Comparison of ENCODE assay signal across 2 cellular contexts in the genomic region with DNA sequence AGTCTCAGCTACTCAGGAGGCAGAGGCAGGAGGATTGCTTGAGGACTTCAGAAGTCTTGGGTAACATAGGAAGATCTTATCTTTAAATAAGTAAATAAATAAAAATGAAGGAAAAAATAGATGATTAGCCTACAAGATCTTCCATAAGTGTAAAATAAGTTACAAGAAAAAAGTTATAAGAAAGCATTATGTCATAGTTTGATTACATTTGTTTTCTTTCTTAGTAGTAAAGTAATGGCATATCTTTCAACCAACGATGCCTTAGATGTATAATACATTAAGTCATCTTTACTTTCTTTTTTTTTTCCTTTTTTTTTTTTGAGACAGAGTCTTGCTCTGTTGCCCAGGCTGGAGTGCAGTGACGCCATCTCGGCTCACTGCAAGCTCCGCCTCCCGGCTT.
TF ChIP-seq lines count a peak whose summit lies in the region.

No MANE protein-coding gene starts in this region.

TF ChIP-seq in SK-N-SH, 30 proteins besides CTCF, POLR2A, EP300 and RAD21 (continued from another document):
- TF ChIP-seq, protein P1, sequence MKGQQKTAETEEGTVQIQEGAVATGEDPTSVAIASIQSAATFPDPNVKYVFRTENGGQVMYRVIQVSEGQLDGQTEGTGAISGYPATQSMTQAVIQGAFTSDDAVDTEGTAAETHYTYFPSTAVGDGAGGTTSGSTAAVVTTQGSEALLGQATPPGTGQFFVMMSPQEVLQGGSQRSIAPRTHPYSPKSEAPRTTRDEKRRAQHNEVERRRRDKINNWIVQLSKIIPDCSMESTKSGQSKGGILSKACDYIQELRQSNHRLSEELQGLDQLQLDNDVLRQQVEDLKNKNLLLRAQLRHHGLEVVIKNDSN (IDR thresholded peaks at IDR 0.05; ENCODE audit: borderline replicate concordance, low read depth): no peak
- TF ChIP-seq FOXM1 (IDR thresholded peaks at IDR 0.05; ENCODE audit: low read depth) (no peak), YY1 (IDR thresholded peaks at IDR 0.05; ENCODE audit: low read depth) (no peak), SMC3 (IDR thresholded peaks at IDR 0.05; ENCODE audit: low read depth, low read length) (no peak), POLR2AphosphoS5 (IDR thresholded peaks at IDR 0.05; ENCODE audit: low read depth, low read length) (no peak), RFX5 (IDR thresholded peaks at IDR 0.05; ENCODE audit: low read length) (no peak), NFIC (IDR thresholded peaks at IDR 0.05; ENCODE audit: borderline replicate concordance) (no peak)
- TF ChIP-seq, protein P2, sequence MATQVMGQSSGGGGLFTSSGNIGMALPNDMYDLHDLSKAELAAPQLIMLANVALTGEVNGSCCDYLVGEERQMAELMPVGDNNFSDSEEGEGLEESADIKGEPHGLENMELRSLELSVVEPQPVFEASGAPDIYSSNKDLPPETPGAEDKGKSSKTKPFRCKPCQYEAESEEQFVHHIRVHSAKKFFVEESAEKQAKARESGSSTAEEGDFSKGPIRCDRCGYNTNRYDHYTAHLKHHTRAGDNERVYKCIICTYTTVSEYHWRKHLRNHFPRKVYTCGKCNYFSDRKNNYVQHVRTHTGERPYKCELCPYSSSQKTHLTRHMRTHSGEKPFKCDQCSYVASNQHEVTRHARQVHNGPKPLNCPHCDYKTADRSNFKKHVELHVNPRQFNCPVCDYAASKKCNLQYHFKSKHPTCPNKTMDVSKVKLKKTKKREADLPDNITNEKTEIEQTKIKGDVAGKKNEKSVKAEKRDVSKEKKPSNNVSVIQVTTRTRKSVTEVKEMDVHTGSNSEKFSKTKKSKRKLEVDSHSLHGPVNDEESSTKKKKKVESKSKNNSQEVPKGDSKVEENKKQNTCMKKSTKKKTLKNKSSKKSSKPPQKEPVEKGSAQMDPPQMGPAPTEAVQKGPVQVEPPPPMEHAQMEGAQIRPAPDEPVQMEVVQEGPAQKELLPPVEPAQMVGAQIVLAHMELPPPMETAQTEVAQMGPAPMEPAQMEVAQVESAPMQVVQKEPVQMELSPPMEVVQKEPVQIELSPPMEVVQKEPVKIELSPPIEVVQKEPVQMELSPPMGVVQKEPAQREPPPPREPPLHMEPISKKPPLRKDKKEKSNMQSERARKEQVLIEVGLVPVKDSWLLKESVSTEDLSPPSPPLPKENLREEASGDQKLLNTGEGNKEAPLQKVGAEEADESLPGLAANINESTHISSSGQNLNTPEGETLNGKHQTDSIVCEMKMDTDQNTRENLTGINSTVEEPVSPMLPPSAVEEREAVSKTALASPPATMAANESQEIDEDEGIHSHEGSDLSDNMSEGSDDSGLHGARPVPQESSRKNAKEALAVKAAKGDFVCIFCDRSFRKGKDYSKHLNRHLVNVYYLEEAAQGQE (IDR thresholded peaks at IDR 0.05; ENCODE audit: low read depth, low read length): no peak

TF ChIP-seq in SK-N-SH treated with all-trans-retinoic acid at 6 μM for 48 hours, 23 proteins besides CTCF, POLR2A, EP300 and RAD21 (continued from another document):
- TF ChIP-seq CSDC2 (CRISPR knock-in tag; IDR thresholded peaks at IDR 0.05) (no peak), ZNF565 (CRISPR knock-in tag; conservative IDR thresholded peaks at IDR 0.05; ENCODE audit: low read depth) (no peak), ZFP3 (CRISPR knock-in tag; IDR thresholded peaks at IDR 0.05) (no peak), TCF4 (CRISPR knock-in tag; IDR thresholded peaks at IDR 0.05; ENCODE audit: borderline replicate concordance) (no peak), RARB (CRISPR knock-in tag; IDR thresholded peaks at IDR 0.05) (no peak)
- TF ChIP-seq, protein P3, sequence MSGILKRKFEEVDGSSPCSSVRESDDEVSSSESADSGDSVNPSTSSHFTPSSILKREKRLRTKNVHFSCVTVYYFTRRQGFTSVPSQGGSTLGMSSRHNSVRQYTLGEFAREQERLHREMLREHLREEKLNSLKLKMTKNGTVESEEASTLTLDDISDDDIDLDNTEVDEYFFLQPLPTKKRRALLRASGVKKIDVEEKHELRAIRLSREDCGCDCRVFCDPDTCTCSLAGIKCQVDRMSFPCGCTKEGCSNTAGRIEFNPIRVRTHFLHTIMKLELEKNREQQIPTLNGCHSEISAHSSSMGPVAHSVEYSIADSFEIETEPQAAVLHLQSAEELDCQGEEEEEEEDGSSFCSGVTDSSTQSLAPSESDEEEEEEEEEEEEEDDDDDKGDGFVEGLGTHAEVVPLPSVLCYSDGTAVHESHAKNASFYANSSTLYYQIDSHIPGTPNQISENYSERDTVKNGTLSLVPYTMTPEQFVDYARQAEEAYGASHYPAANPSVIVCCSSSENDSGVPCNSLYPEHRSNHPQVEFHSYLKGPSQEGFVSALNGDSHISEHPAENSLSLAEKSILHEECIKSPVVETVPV (CRISPR knock-in tag; IDR thresholded peaks at IDR 0.05): no peak
- TF ChIP-seq, protein P4, sequence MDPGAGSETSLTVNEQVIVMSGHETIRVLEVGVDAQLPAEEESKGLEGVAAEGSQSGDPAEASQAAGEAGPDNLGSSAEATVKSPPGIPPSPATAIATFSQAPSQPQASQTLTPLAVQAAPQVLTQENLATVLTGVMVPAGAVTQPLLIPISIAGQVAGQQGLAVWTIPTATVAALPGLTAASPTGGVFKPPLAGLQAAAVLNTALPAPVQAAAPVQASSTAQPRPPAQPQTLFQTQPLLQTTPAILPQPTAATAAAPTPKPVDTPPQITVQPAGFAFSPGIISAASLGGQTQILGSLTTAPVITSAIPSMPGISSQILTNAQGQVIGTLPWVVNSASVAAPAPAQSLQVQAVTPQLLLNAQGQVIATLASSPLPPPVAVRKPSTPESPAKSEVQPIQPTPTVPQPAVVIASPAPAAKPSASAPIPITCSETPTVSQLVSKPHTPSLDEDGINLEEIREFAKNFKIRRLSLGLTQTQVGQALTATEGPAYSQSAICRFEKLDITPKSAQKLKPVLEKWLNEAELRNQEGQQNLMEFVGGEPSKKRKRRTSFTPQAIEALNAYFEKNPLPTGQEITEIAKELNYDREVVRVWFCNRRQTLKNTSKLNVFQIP (CRISPR knock-in tag; IDR thresholded peaks at IDR 0.05; ENCODE audit: borderline replicate concordance, low read depth): no peak
- TF ChIP-seq, protein P5, sequence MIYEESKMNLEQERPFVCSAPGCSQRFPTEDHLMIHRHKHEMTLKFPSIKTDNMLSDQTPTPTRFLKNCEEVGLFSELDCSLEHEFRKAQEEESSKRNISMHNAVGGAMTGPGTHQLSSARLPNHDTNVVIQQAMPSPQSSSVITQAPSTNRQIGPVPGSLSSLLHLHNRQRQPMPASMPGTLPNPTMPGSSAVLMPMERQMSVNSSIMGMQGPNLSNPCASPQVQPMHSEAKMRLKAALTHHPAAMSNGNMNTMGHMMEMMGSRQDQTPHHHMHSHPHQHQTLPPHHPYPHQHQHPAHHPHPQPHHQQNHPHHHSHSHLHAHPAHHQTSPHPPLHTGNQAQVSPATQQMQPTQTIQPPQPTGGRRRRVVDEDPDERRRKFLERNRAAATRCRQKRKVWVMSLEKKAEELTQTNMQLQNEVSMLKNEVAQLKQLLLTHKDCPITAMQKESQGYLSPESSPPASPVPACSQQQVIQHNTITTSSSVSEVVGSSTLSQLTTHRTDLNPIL (CRISPR knock-in tag; IDR thresholded peaks at IDR 0.05; ENCODE audit: low read depth): no peak
TF ChIP-seq in SK-N-SH treated with all-trans-retinoic acid at 6 μM for 48 hours: peak in this region for 0.
